In the genomic region with DNA sequence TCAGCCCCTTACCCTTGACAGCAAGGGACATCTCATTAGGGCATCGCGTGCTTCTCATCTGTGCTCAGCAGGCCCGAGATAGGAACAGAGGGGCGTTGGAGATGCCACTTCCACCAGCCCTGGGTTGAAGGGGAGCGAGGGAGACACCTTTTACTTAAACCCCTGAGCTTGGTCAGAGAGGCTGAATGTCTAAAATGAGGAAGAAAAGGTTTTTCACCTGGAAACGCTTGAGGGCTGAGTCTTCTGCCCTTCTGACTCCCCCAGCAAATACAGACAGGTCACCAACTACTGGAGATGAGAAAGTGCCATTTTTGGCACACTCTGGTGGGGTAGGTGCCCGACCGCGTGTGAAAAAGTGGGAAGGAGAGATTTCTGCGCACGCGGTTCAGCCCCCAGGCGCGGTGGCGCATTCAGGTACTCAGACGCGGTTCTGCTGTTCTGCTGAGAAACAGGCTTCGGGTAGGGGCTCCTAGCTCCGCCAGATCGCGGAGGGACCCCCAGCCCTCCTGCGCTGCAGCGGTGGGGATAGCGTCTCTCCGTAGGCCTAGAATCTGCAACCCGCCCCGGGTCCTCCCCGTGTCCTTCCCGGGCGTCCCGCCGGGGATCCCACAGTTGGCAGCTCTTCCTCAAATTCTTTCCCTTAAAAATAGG, we compare ENCODE assay signal across 23 cellular contexts. TPM values are rescaled to one million over a fixed set of nuclear protein-coding genes. Genes with fewer than 3 reads are reported as not detected.
"Had no signal": no experiment of that assay in that cellular context is flagged by ENCODE, and none has a peak within 500 bp of the region (broad histone marks: within the 10 kb centered on the region; RNA-seq: fewer than 3 reads in every experiment).

No MANE protein-coding gene starts in this region.

- H3K4me1 ChIP-seq: thyroid gland had no signal

- H3K9me3 ChIP-seq: spleen, thyroid gland had no signal

- DNase-seq: activated CD8-positive, alpha-beta T cell treated with anti-CD3 and anti-CD28 coated beads for 36 hours; activated gamma-delta T cell; activated T-cell treated with anti-CD3 and anti-CD28 coated beads, Interleukin-2, amount 50 U/mL, for 4 hours; anterior cingulate cortex; caudate nucleus; foreskin melanocyte; glutamatergic neuron; hippocampal formation; islet precursor cell; stimulated activated CD4-positive, alpha-beta T cell treated with anti-CD3 and anti-CD28 coated beads, Interleukin-4, amount 100 ng/mL, for 4 hours; thyroid gland had no signal

- ATAC-seq: activated CD8-positive, alpha-beta T cell treated with anti-CD3 and anti-CD28 coated beads for 36 hours; activated T-cell treated with anti-CD3 and anti-CD28 coated beads, Interleukin-2, amount 50 U/mL, for 4 hours; natural killer cell treated with Interleukin-12 subunit alpha and Interleukin-12 subunit beta and Interleukin-15 and Interleukin-18, amount 100 ng/mL, for 72 hours; stimulated activated memory B cell treated with anti-CD40 and anti-IgM and Interleukin-4, amounts not matched to agents 10 μg/mL and 1 μg/mL and 100 μg/mL, for 72 hours had no signal

- H3K27ac ChIP-seq: dorsolateral prefrontal cortex, epithelial cell of prostate, spleen, thyroid gland, VCaP had no signal

- H3K4me3 Mint-ChIP-seq: activated CD8-positive, alpha-beta T cell treated with anti-CD3 and anti-CD28 coated beads for 36 hours; activated T-cell treated with anti-CD3 and anti-CD28 coated beads, Interleukin-2, amount 50 U/mL, for 4 hours; mesothelial cell of epicardium; natural killer cell treated with Interleukin-12 subunit alpha and Interleukin-12 subunit beta and Interleukin-15 and Interleukin-18, amount 100 ng/mL, for 72 hours; stimulated activated memory B cell treated with anti-CD40 and anti-IgM and Interleukin-4, amounts not matched to agents 10 μg/mL and 1 μg/mL and 100 μg/mL, for 72 hours had no signal

- H3K9me3 Mint-ChIP-seq: activated CD8-positive, alpha-beta T cell treated with anti-CD3 and anti-CD28 coated beads for 36 hours; activated T-cell treated with anti-CD3 and anti-CD28 coated beads, Interleukin-2, amount 50 U/mL, for 4 hours; mesothelial cell of epicardium; natural killer cell treated with Interleukin-12 subunit alpha and Interleukin-12 subunit beta and Interleukin-15 and Interleukin-18, amount 100 ng/mL, for 72 hours had no signal

- H3K36me3 ChIP-seq: spleen, thyroid gland had no signal

- H3K4me3 ChIP-seq: dorsolateral prefrontal cortex, lung, thyroid gland had no signal

- H3K27ac Mint-ChIP-seq: activated CD8-positive, alpha-beta T cell treated with anti-CD3 and anti-CD28 coated beads for 36 hours; mesothelial cell of epicardium; natural killer cell treated with Interleukin-12 subunit alpha and Interleukin-12 subunit beta and Interleukin-15 and Interleukin-18, amount 100 ng/mL, for 72 hours; stimulated activated memory B cell treated with anti-CD40 and anti-IgM and Interleukin-4, amounts not matched to agents 10 μg/mL and 1 μg/mL and 100 μg/mL, for 72 hours had no signal

- H3K27me3 ChIP-seq: thyroid gland had no signal

- H3K36me3 Mint-ChIP-seq: brain; mesothelial cell of epicardium; natural killer cell treated with Interleukin-12 subunit alpha and Interleukin-12 subunit beta and Interleukin-15 and Interleukin-18, amount 100 ng/mL, for 72 hours had no signal

RNA-seq across cellular contexts. Expression of a gene that starts 3.2 kb away (rescaled TPM):
- total RNA-seq: activated CD8-positive, alpha-beta T cell treated with anti-CD3 and anti-CD28 coated beads for 36 hours; activated T-cell treated with anti-CD3 and anti-CD28 coated beads, Interleukin-2, amount 50 U/mL, for 4 hours; fibroblast of lung; lung; mesothelial cell of epicardium; natural killer cell treated with Interleukin-12 subunit alpha and Interleukin-12 subunit beta and Interleukin-15 and Interleukin-18, amount 100 ng/mL, for 72 hours; renal cortical epithelial cell; spleen; T-helper 1 cell treated with Interleukin-12 subunit alpha and Interleukin-12 subunit beta and Interleukin-4 antibody, amounts not matched to agents 30 ng/mL and 1 ng/mL, for 36 hours; thyroid gland had no signal
